28 cellular contexts compared by ENCODE assay signal in the genomic region with DNA sequence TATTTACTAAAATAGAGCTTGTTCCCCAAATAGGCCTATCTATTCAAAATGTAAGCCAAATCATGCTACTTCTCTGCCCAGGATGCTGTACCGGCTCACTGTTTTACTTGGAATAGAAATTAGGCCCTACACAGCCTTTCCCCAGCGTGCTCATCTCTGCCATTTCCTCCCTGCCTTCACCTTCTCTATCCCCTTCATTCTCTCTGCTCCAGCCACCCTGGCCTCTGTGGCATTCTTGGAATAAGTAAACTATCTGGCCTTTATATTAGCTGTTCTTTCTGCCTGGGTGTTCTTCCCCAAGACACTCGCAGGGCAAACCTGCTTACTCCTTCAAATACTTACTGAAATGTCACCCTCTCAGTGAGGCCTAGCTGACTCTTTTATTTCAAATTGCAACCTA. TPM values are rescaled to one million over a fixed set of nuclear protein-coding genes. Genes with fewer than 3 reads are reported as not detected.
DNase-seq lines count a peak whose midpoint lies in the region; ATAC-seq and TF ChIP-seq lines count a peak whose summit lies in the region.
"Had no signal": no experiment of that assay in that cellular context is flagged by ENCODE, and none has a peak within 500 bp of the region (broad histone marks: within the 10 kb centered on the region; RNA-seq: fewer than 3 reads in every experiment).

No MANE protein-coding gene starts in this region.

- H4K20me1 ChIP-seq in hepatocyte (ENCODE audit: insufficient read depth, poor library complexity, severe bottlenecking), result no peaks in the 10 kb centered on the region

- peaks cover 6% of the 10 kb centered on the region for H3K4me1 Mint-ChIP-seq in nephron
- H3K4me1 Mint-ChIP-seq in activated CD4-positive, alpha-beta T cell treated with anti-CD3 and anti-CD28 coated beads, Interleukin-2, amount 10 ng/mL, durations not matched to agents 7 days and 5 days, result no peaks in the 10 kb centered on the region
- H3K4me1 Mint-ChIP-seq: activated CD4-positive, alpha-beta memory T cell treated with anti-CD3 and anti-CD28 coated beads, Interleukin-2, amount 10 ng/mL, durations not matched to agents 7 days and 5 days; immature natural killer cell had no signal

- 48% methylated on average over 3 of the region's 3 CpGs for WGBS in right cardiac atrium
- 63 to 66% methylated on average over 3 of the region's 3 CpGs for WGBS in heart right ventricle, 2 donors
- 89% methylated on average over 3 of the region's 3 CpGs for WGBS in hepatocyte (ENCODE audit: low lambda C conversion rate, missing lambda C conversion rate)
- WGBS in prostate gland, result 76% methylated on average over 3 of the region's 3 CpGs

- H3K4me3 Mint-ChIP-seq in nephron, result no peak overlapping the region
- H3K4me3 Mint-ChIP-seq in activated CD4-positive, alpha-beta T cell treated with anti-CD3 and anti-CD28 coated beads, Interleukin-2, amount 10 ng/mL, durations not matched to agents 7 days and 5 days, result no peak overlapping the region
- H3K4me3 Mint-ChIP-seq: activated CD4-positive, alpha-beta memory T cell treated with anti-CD3 and anti-CD28 coated beads, Interleukin-2, amount 10 ng/mL, durations not matched to agents 7 days and 5 days; activated naive CD4-positive, alpha-beta T cell treated with anti-CD3 and anti-CD28 coated beads, Interleukin-2, amount 50 U/mL, for 24 hours; CD8-positive, alpha-beta memory T cell; immature natural killer cell had no signal

- H3K9me2 ChIP-seq in hepatocyte (replicated peaks; ENCODE audit: insufficient read depth), result no peaks in the 10 kb centered on the region

- POLR2A ChIA-PET in activated CD4-positive, alpha-beta T cell treated with anti-CD3 and anti-CD28 coated beads, Interleukin-2, amount 10 ng/mL, durations not matched to agents 7 days and 5 days (lab: Charles Lee), result no interaction called here

- peak overlapping the region; percentile 51 for H2AFZ ChIP-seq in hepatocyte

- DNase-seq in right cardiac atrium, result no peak
- DNase-seq in heart right ventricle, result no peak
- DNase-seq in hepatocyte (ENCODE audit: low spot score), result no peak
- DNase-seq in NCI-H226, result no peak
- no peak for DNase-seq in activated CD4-positive, alpha-beta T cell treated with anti-CD3 and anti-CD28 coated beads, Interleukin-2, amount 10 ng/mL, durations not matched to agents 7 days and 5 days
- DNase-seq in putamen (ENCODE audit: low spot score), result no peak
- no peak for DNase-seq in prostate gland (ENCODE audit: low spot score)
- DNase-seq: activated CD4-positive, alpha-beta memory T cell treated with anti-CD3 and anti-CD28 coated beads, Interleukin-2, amount 10 ng/mL, durations not matched to agents 7 days and 5 days; activated CD8-positive, alpha-beta memory T cell treated with anti-CD3 and anti-CD28 coated beads, Interleukin-2, amount 50 U/mL, for 48 hours; CD8-positive, alpha-beta memory T cell; DMS153; gastrocnemius medialis; hypothalamus; immature natural killer cell; left ventricle myocardium inferior; NCI-H1105 treated with DMSO at 0.1 percent for 48 hours; NCI-H2029; NCI-H69; SHP77; small intestine; stimulated activated CD4-positive, alpha-beta T cell treated with anti-CD3 and anti-CD28 coated beads, Interleukin-2, amount 100 ng/mL, for 24 hours; T-helper 9 cell; WERI-Rb-1 had no signal

- TF ChIP-seq POLR2A in prostate gland (IDR thresholded peaks at IDR 0.05), result no peak

- no peak overlapping the region for H3K4me2 ChIP-seq in hepatocyte
- H3K4me2 ChIP-seq: A549 had no signal

- no peaks in the 10 kb centered on the region for H3K79me2 ChIP-seq in hepatocyte

- H3K36me3 ChIP-seq in heart right ventricle (no peaks in the 10 kb centered on the region), hepatocyte (replicated peaks; ENCODE audit: insufficient read depth, low read depth) (no peaks in the 10 kb centered on the region), prostate gland (no peaks in the 10 kb centered on the region)
- H3K36me3 ChIP-seq: gastrocnemius medialis, left ventricle myocardium inferior, tibial nerve, WERI-Rb-1 had no signal

- no peaks in the 10 kb centered on the region for H3K9me3 Mint-ChIP-seq in nephron
- H3K9me3 Mint-ChIP-seq in activated CD4-positive, alpha-beta T cell treated with anti-CD3 and anti-CD28 coated beads, Interleukin-2, amount 10 ng/mL, durations not matched to agents 7 days and 5 days, result peaks cover 2% of the 10 kb centered on the region
- H3K9me3 Mint-ChIP-seq: activated CD4-positive, alpha-beta memory T cell treated with anti-CD3 and anti-CD28 coated beads, Interleukin-2, amount 10 ng/mL, durations not matched to agents 7 days and 5 days; CD8-positive, alpha-beta memory T cell; immature natural killer cell had no signal

- CTCF ChIA-PET in activated CD4-positive, alpha-beta T cell treated with anti-CD3 and anti-CD28 coated beads, Interleukin-2, amount 10 ng/mL, durations not matched to agents 7 days and 5 days (lab: Charles Lee), result interaction anchor here (0.6 to 2.3 kb wide), 3 partner anchors 13 to 25 kb away, joined by 4 to 8 read pairs (median 6); no protein-coding TSS in a partner anchor

- peak overlapping the region; percentile 73 to 76 (median 76) for H3K27ac Mint-ChIP-seq in nephron
- no peak overlapping the region for H3K27ac Mint-ChIP-seq in activated CD4-positive, alpha-beta T cell treated with anti-CD3 and anti-CD28 coated beads, Interleukin-2, amount 10 ng/mL, durations not matched to agents 7 days and 5 days
- H3K27ac Mint-ChIP-seq: activated CD4-positive, alpha-beta memory T cell treated with anti-CD3 and anti-CD28 coated beads, Interleukin-2, amount 10 ng/mL, durations not matched to agents 7 days and 5 days; activated naive CD4-positive, alpha-beta T cell treated with anti-CD3 and anti-CD28 coated beads, Interleukin-2, amount 50 U/mL, for 24 hours; CD8-positive, alpha-beta memory T cell; progenitor cell of endocrine pancreas had no signal

- H3K27ac ChIP-seq in right cardiac atrium (ENCODE audit: low read length) (peak overlapping the region; percentile 17), heart right ventricle (peak overlapping the region in 2 of 10 donors; percentile 4 to 14), hepatocyte (no peak overlapping the region), prostate gland (no peak overlapping the region)
- H3K27ac ChIP-seq: A549, gastrocnemius medialis, left ventricle myocardium inferior, WERI-Rb-1 had no signal

- no peak overlapping the region for H3K4me3 ChIP-seq in right cardiac atrium (ENCODE audit: low read length)
- H3K4me3 ChIP-seq in heart right ventricle, result no peak overlapping the region
- no peak overlapping the region for H3K4me3 ChIP-seq in hepatocyte
- no peak overlapping the region for H3K4me3 ChIP-seq in prostate gland
- H3K4me3 ChIP-seq: A549, gastrocnemius medialis, left ventricle myocardium inferior, tibial nerve had no signal

- H3K9me3 ChIP-seq in right cardiac atrium (ENCODE audit: control insufficient read depth, low read length) (no peaks in the 10 kb centered on the region), heart right ventricle (no peaks in the 10 kb centered on the region), hepatocyte (ENCODE audit: low read depth) (no peaks in the 10 kb centered on the region), prostate gland (no peaks in the 10 kb centered on the region)
- H3K9me3 ChIP-seq: A549, gastrocnemius medialis, left ventricle myocardium inferior, tibial nerve had no signal

- H3K36me3 Mint-ChIP-seq in nephron (ENCODE audit: low read depth), result no peaks in the 10 kb centered on the region
- H3K36me3 Mint-ChIP-seq in activated CD4-positive, alpha-beta T cell treated with anti-CD3 and anti-CD28 coated beads, Interleukin-2, amount 10 ng/mL, durations not matched to agents 7 days and 5 days (ENCODE audit: low read depth), result peaks cover 3% of the 10 kb centered on the region
- H3K36me3 Mint-ChIP-seq: activated naive CD4-positive, alpha-beta T cell treated with anti-CD3 and anti-CD28 coated beads, Interleukin-2, amount 50 U/mL, for 24 hours; CD8-positive, alpha-beta memory T cell; immature natural killer cell had no signal

- H3K27me3 ChIP-seq in right cardiac atrium (ENCODE audit: control insufficient read depth, insufficient read depth), result no peaks in the 10 kb centered on the region
- H3K27me3 ChIP-seq in heart right ventricle, result no peaks in the 10 kb centered on the region
- no peaks in the 10 kb centered on the region for H3K27me3 ChIP-seq in hepatocyte
- no peaks in the 10 kb centered on the region for H3K27me3 ChIP-seq in prostate gland (replicated peaks; ENCODE audit: insufficient read depth)
- H3K27me3 ChIP-seq: gastrocnemius medialis, tibial nerve had no signal

- H3K27me3 Mint-ChIP-seq in nephron (ENCODE audit: low read depth), result peaks cover 3% of the 10 kb centered on the region
- H3K27me3 Mint-ChIP-seq in activated CD4-positive, alpha-beta T cell treated with anti-CD3 and anti-CD28 coated beads, Interleukin-2, amount 10 ng/mL, durations not matched to agents 7 days and 5 days, result peaks cover 10% of the 10 kb centered on the region
- H3K27me3 Mint-ChIP-seq: activated CD4-positive, alpha-beta memory T cell treated with anti-CD3 and anti-CD28 coated beads, Interleukin-2, amount 10 ng/mL, durations not matched to agents 7 days and 5 days; activated naive CD4-positive, alpha-beta T cell treated with anti-CD3 and anti-CD28 coated beads, Interleukin-2, amount 50 U/mL, for 24 hours; CD8-positive, alpha-beta memory T cell; progenitor cell of endocrine pancreas had no signal

- TF ChIP-seq CTCF in heart right ventricle (IDR thresholded peaks at IDR 0.05) (no peak), hepatocyte (IDR thresholded peaks at IDR 0.05; ENCODE audit: poor library complexity) (no peak), nephron (IDR thresholded peaks at IDR 0.05; ENCODE audit: unreplicated experiment in 3 of 3) (no peak), prostate gland (IDR thresholded peaks at IDR 0.05) (no peak)

- no peaks in the 10 kb centered on the region for H3K4me1 ChIP-seq in right cardiac atrium (ENCODE audit: control insufficient read depth, insufficient read depth, low read length)
- H3K4me1 ChIP-seq in heart right ventricle, result peaks cover 0 to 12% (median 5%) of the 10 kb centered on the region in 9 donors
- no peaks in the 10 kb centered on the region for H3K4me1 ChIP-seq in hepatocyte (ENCODE audit: insufficient read depth)
- H3K4me1 ChIP-seq in prostate gland (replicated peaks), result no peaks in the 10 kb centered on the region
- H3K4me1 ChIP-seq: A549 had no signal

- ATAC-seq in right cardiac atrium (no peak), heart right ventricle (no peak)
- ATAC-seq: A549, gastrocnemius medialis had no signal

- intact Hi-C loops in right cardiac atrium (cut with DNase I), result no loop called here
- intact Hi-C loops in heart right ventricle (cut with DNase I), result no loop called here
- intact Hi-C loops in prostate gland (cut with DNase I), result no loop called here

RNA-seq across cellular contexts. Expression of a gene that starts 30.9 kb away (rescaled TPM):
- total RNA-seq in right cardiac atrium (10 to 100 TPM; 57.1 to 93.7 (median 75.7) TPM), heart right ventricle (10 to 100 TPM; 30.0 to 55.8 (median 44.2) TPM), hepatocyte (39.2 and 39.9 TPM in 2 replicates), prostate gland (10 to 100 TPM; 16.7 to 31.9 TPM)
- polyA plus RNA-seq in right cardiac atrium (15.1 TPM), heart right ventricle (10 to 100 TPM in 1 of 2 donors, 1 to 10 TPM in 1; 6.4 to 10.1 TPM), hepatocyte (18.4 and 20.1 TPM in 2 replicates)
- total RNA-seq in activated CD4-positive, alpha-beta T cell treated with anti-CD3 and anti-CD28 coated beads, Interleukin-2, amount 10 ng/mL, durations not matched to agents 7 days and 5 days, result 10 to 100 TPM; 66.4 to 69.8 TPM
